ENCODE assay signal across 1 cellular context in genomic region chr9:95773061-95773433, GRCh38.
TF ChIP-seq lines count a peak whose summit lies in the region.

No MANE protein-coding gene starts in this region.

TF ChIP-seq in H1, 55 proteins besides CTCF, POLR2A, EP300 and RAD21:
- TF ChIP-seq MAX (IDR thresholded peaks at IDR 0.05) (no peak), EZH2 (IDR thresholded peaks at IDR 0.05; ENCODE audit: low read depth, low read length, severe bottlenecking) (no peak), NANOG (IDR thresholded peaks at IDR 0.05; ENCODE audit: insufficient read depth, low read depth, low read length, poor library complexity, severe bottlenecking) (no peak), SP2 (IDR thresholded peaks at IDR 0.05; ENCODE audit: low read length) (no peak), HDAC6 (IDR thresholded peaks at IDR 0.05; ENCODE audit: low read depth, low read length) (no peak), POLR2AphosphoS5 (IDR thresholded peaks at IDR 0.05; ENCODE audit: low read depth, low read length) (no peak), CHD1 (IDR thresholded peaks at IDR 0.05; ENCODE audit: low read depth, low read length) (no peak), ASH2L (IDR thresholded peaks at IDR 0.05; ENCODE audit: low read length) (no peak), TEAD4 (IDR thresholded peaks at IDR 0.05; ENCODE audit: low read depth, low read length) (no peak), SIX5 (IDR thresholded peaks at IDR 0.05; ENCODE audit: low read depth, low read length) (no peak), CBX5 (IDR thresholded peaks at IDR 0.05; ENCODE audit: low read depth, low read length) (no peak), SIRT6 (IDR thresholded peaks at IDR 0.05; ENCODE audit: low read length) (no peak), SAP30 (IDR thresholded peaks at IDR 0.05; ENCODE audit: insufficient read depth, insufficient replicate concordance, low read length) (no peak), PHF8 (conservative IDR thresholded peaks at IDR 0.05; ENCODE audit: low read depth, low read length) (no peak), SP4 (IDR thresholded peaks at IDR 0.05; ENCODE audit: low read length) (no peak)
